ENCODE assay signal across 8 cellular contexts in the genomic region with DNA sequence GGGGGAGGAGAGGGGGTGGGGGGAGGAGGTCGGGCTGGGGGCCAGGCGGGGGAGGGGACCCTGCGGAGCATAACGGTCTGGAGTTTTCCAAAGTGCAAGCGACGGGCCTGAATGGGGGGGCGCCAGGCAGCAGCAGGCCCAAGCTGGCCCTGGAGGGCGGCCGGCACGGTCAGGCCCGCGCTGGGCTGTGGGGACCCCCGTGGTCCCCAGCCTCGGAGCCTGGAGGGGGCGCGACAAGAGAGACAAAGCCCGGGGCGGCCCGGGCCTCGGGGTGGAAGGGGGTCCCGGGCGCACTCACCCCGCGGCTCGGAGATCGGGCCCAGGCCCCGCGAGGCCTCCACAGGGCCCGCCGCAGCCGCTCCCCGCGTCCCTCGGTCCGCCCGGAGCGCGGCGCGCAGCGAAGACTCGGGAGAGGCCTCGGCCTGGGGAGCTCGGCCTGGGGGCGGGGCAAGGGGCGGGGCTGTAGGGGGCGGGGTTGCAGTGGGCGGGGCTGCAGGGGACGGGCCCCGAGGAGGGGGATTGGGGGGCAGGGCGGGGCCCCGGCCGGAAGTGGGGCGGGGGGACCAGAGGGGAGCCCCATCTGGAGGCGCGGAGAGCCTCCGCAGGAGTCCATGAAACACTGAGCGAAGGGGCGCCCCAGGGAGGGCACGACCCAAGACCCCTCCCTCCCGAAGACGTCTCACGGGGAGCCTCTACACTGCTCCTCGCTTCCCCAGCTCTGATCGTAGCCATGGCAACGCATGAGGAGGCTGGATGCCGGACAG. TPM values are rescaled to one million over a fixed set of nuclear protein-coding genes. Genes with fewer than 3 reads are reported as not detected.
DNase-seq lines count a peak whose midpoint lies in the region; ATAC-seq and TF ChIP-seq lines count a peak whose summit lies in the region.

No MANE protein-coding gene starts in this region.

- TF ChIP-seq RAD21 in neural cell (conservative IDR thresholded peaks at IDR 0.05) = no peak

- no peak for TF ChIP-seq CTCF in neural cell (IDR thresholded peaks at IDR 0.05; ENCODE audit: poor library complexity, severe bottlenecking)

- H3F3A ChIP-seq in neural cell (ENCODE audit: insufficient read depth, low read length, poor library complexity, severe bottlenecking) = no peaks in the 10 kb centered on the region

- H3K36me3 ChIP-seq in neural cell (ENCODE audit: insufficient read depth, low read length) (no peaks in the 10 kb centered on the region), stomach smooth muscle (ENCODE audit: control insufficient read depth in 2 of 2, insufficient read depth in 2 of 2, low read length in 2 of 2) (no peaks in the 10 kb centered on the region)

- peaks cover 86% of the 10 kb centered on the region for H3K79me2 ChIP-seq in neural cell (replicated peaks; ENCODE audit: insufficient read depth, low read length)

- H3K4me2 ChIP-seq in neural cell (ENCODE audit: low read length) = peak overlapping the region; percentile 95

- H3K4me1 ChIP-seq in stomach smooth muscle (ENCODE audit: control insufficient read depth, insufficient read depth, low read length) = peaks cover 52% of the 10 kb centered on the region

- peak overlapping the region; percentile 65 for H3K27ac ChIP-seq in neural cell (ENCODE audit: low read length)
- H3K27ac ChIP-seq in stomach smooth muscle (ENCODE audit: low read length) = no peak overlapping the region

- H2AFZ ChIP-seq in neural cell (ENCODE audit: low read depth, low read length) = no peak overlapping the region

- H3K9me3 ChIP-seq in neural cell (ENCODE audit: low read length) (no peaks in the 10 kb centered on the region), stomach smooth muscle (ENCODE audit: control insufficient read depth in 2 of 2, low read length in 2 of 2) (no peaks in the 10 kb centered on the region)

- H3K4me3 ChIP-seq in neural cell (ENCODE audit: low read length) = peak overlapping the region; percentile 75
- H3K4me3 ChIP-seq in stomach smooth muscle (ENCODE audit: low read length in 2 of 2) = peak overlapping the region; percentile 82 to 87

- ATAC-seq in GM19035 (IDR thresholded peaks at IDR 0.05; ENCODE audit: unreplicated experiment) = no peak

- DNase-seq in NCI-H748 (lab: John Stamatoyannopoulos, UW; ENCODE audit: unreplicated experiment) (peak; percentile 66), NCI-H748 treated with DMSO at 0.1 percent for 48 hours (lab: John Stamatoyannopoulos, UW) (no peak), NCI-H510A (lab: John Stamatoyannopoulos, UW) (peak; percentile 52), fibroblast of the conjunctiva (ENCODE audit: low read depth) (peak; percentile 61)
- DNase-seq in activated T-helper 9 cell treated with anti-CD3 and anti-CD28 coated beads, Interleukin-2, amount 50 U/mL, for 16 hours (ENCODE audit: low read depth) = peak; percentile 10

- H3K27me3 ChIP-seq in neural cell (ENCODE audit: insufficient read depth, low read depth, low read length) (no peaks in the 10 kb centered on the region), stomach smooth muscle (ENCODE audit: control insufficient read depth in 1 of 2, insufficient read depth in 2 of 2, low read length in 2 of 2) (no peaks in the 10 kb centered on the region)

- no peak for TF ChIP-seq EP300 in neural cell (conservative IDR thresholded peaks at IDR 0.05; ENCODE audit: poor library complexity, severe bottlenecking)

- H4K20me1 ChIP-seq in neural cell (ENCODE audit: insufficient read depth) = peaks cover 59% of the 10 kb centered on the region

- H3K9me2 ChIP-seq in neural cell (ENCODE audit: insufficient read depth, low read length) = no peaks in the 10 kb centered on the region

- H3K9ac ChIP-seq in neural cell (ENCODE audit: low read length) (peak overlapping the region; percentile 72), stomach smooth muscle (ENCODE audit: low read length in 2 of 2) (peak overlapping the region; percentile 69 to 74)

TF ChIP-seq in neural cell, 6 proteins besides CTCF, POLR2A, EP300 and RAD21:
- TF ChIP-seq EZH2 (IDR thresholded peaks at IDR 0.05; ENCODE audit: borderline replicate concordance, insufficient read depth, low read length, poor library complexity, severe bottlenecking) (no peak), POLR2AphosphoS5 (IDR thresholded peaks at IDR 0.05) (peak; percentile 40), MXI1 (conservative IDR thresholded peaks at IDR 0.05; ENCODE audit: poor library complexity, severe bottlenecking) (peak; percentile 31), TAF1 (IDR thresholded peaks at IDR 0.05; ENCODE audit: low read depth) (no peak), SMC3 (conservative IDR thresholded peaks at IDR 0.05; ENCODE audit: poor library complexity) (peak; percentile 23)

RNA-seq across cellular contexts. Expression of gene PTPRS, which starts 47.6 kb away (rescaled TPM):
- 121 and 144 TPM in 2 replicates for polyA plus RNA-seq in neural cell
- polyA minus RNA-seq in neural cell = 387 and 398 TPM in 2 replicates
